ENCODE assay signal across 21 cellular contexts in the genomic region with DNA sequence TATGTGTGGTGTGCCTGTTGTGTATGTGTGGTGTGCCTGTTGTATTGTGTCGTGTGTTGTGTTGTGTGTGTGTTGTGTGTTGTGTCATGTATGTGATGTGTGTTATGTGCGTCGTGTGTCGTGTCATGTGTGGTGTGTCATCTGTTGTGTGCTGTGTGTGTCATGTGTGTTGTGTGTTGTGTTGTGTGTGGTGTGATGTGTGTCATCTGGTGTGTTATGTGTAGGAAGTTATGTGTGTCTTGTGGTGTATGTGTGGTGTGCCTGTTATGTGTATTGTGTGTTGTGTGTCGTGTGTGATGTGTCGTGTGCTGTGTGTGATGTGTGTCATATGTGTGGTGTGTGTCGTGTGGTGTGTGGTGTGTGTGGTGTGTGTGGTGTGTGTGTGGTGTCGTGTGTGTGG.
"Had no signal": no experiment of that assay in that cellular context is flagged by ENCODE, and none has a peak within 500 bp of the region (broad histone marks: within the 10 kb centered on the region; RNA-seq: fewer than 3 reads in every experiment).

No MANE protein-coding gene starts in this region.

- FAIRE-seq: small intestine had no signal

- H3K9me3 ChIP-seq: heart right ventricle, mucosa of descending colon, stomach, suprapubic skin, tibial nerve had no signal

- H3K4me1 ChIP-seq: heart right ventricle, stomach, suprapubic skin, tibial nerve had no signal

- H3K27ac ChIP-seq: epithelial cell of prostate, heart right ventricle, stomach, suprapubic skin, tibial nerve had no signal

- H3K27me3 ChIP-seq: suprapubic skin, tibial nerve had no signal

- H3K4me3 ChIP-seq: heart right ventricle, mucosa of descending colon, stomach, suprapubic skin, tibial nerve had no signal

- H3K36me3 ChIP-seq: heart right ventricle, stomach, suprapubic skin, tibial nerve had no signal

- ATAC-seq: activated CD4-positive, alpha-beta T cell treated with anti-CD3 and anti-CD28 coated beads for 36 hours; activated T-helper 17 cell treated with anti-CD3 and anti-CD28 coated beads, Interleukin-2, amount 50 U/mL, for 72 hours; heart right ventricle; left colon; mucosa of descending colon; sciatic nerve; stimulated activated memory B cell treated with anti-CD40 and anti-IgM and Interleukin-4, amounts not matched to agents 10 μg/mL and 1 μg/mL and 100 μg/mL, for 72 hours had no signal

- DNase-seq: activated B cell treated with CpG ODN at 0.5 μM for 24 hours; activated CD4-positive, alpha-beta T cell treated with anti-CD3 and anti-CD28 coated beads, Interleukin-2, amount 50 U/mL, for 4 hours; activated CD8-positive, alpha-beta memory T cell treated with anti-CD3 and anti-CD28 coated beads, Interleukin-2, amount 50 U/mL, for 4 hours; activated naive CD4-positive, alpha-beta T cell; amygdala; cerebellar nuclear complex; cortex of kidney; heart right ventricle; islet precursor cell; left colon; mucosa of descending colon; small intestine; stimulated activated CD4-positive, alpha-beta T cell treated with anti-CD3 and anti-CD28 coated beads, Interleukin-2, amount 100 ng/mL, for 24 hours; stomach had no signal
